In genomic region chr10:130771491-130771890, GRCh38 we compare ENCODE assay signal across 23 cellular contexts.
"Had no signal": no experiment of that assay in that cellular context is flagged by ENCODE, and none has a peak within 500 bp of the region (broad histone marks: within the 10 kb centered on the region; RNA-seq: fewer than 3 reads in every experiment).

No MANE protein-coding gene starts in this region.

- H3K36me3 ChIP-seq: cardiac muscle cell, esophagus squamous epithelium, neutrophil, pancreas, thyroid gland had no signal

- H3K4me1 Mint-ChIP-seq: activated CD4-positive, alpha-beta memory T cell treated with anti-CD3 and anti-CD28 coated beads, Interleukin-2, amount 10 ng/mL, durations not matched to agents 7 days and 5 days; activated CD4-positive, alpha-beta T cell treated with anti-CD3 and anti-CD28 coated beads for 36 hours; activated CD8-positive, alpha-beta memory T cell treated with anti-CD3 and anti-CD28 coated beads, Interleukin-2, amount 10 ng/mL, durations not matched to agents 7 days and 5 days; activated naive CD8-positive, alpha-beta T cell treated with anti-CD3 and anti-CD28 coated beads for 36 hours; activated T-helper 17 cell treated with anti-CD3 and anti-CD28 coated beads, Interleukin-2, amount 50 U/mL, for 72 hours; naive thymus-derived CD8-positive, alpha-beta T cell; WTC11 had no signal

- H3K27ac ChIP-seq: cardiac muscle cell, esophagus squamous epithelium, neutrophil, pancreas, thyroid gland had no signal

- H3K27me3 Mint-ChIP-seq: activated CD4-positive, alpha-beta memory T cell treated with anti-CD3 and anti-CD28 coated beads, Interleukin-2, amount 10 ng/mL, durations not matched to agents 7 days and 5 days; activated CD8-positive, alpha-beta memory T cell treated with anti-CD3 and anti-CD28 coated beads, Interleukin-2, amount 10 ng/mL, durations not matched to agents 7 days and 5 days had no signal

- H3K27ac Mint-ChIP-seq: activated CD4-positive, alpha-beta memory T cell treated with anti-CD3 and anti-CD28 coated beads, Interleukin-2, amount 10 ng/mL, durations not matched to agents 7 days and 5 days; activated CD4-positive, alpha-beta T cell treated with anti-CD3 and anti-CD28 coated beads for 36 hours; activated CD8-positive, alpha-beta memory T cell treated with anti-CD3 and anti-CD28 coated beads, Interleukin-2, amount 10 ng/mL, durations not matched to agents 7 days and 5 days; activated naive CD8-positive, alpha-beta T cell treated with anti-CD3 and anti-CD28 coated beads for 36 hours; activated T-helper 17 cell treated with anti-CD3 and anti-CD28 coated beads, Interleukin-2, amount 50 U/mL, for 72 hours; effector memory CD8-positive, alpha-beta T cell; naive thymus-derived CD8-positive, alpha-beta T cell; WTC11 had no signal

- H3K4me1 ChIP-seq: esophagus squamous epithelium, pancreas, thyroid gland had no signal

- H3K9me3 ChIP-seq: neutrophil, pancreas, thyroid gland had no signal

- H3K9me3 Mint-ChIP-seq: effector memory CD8-positive, alpha-beta T cell had no signal

- ATAC-seq: activated CD4-positive, alpha-beta T cell treated with anti-CD3 and anti-CD28 coated beads for 36 hours; activated CD8-positive, alpha-beta memory T cell treated with anti-CD3 and anti-CD28 coated beads, Interleukin-2, amount 10 ng/mL, durations not matched to agents 7 days and 5 days; activated T-helper 17 cell treated with anti-CD3 and anti-CD28 coated beads, Interleukin-2, amount 50 U/mL, for 72 hours; effector memory CD8-positive, alpha-beta T cell; left cardiac atrium; naive thymus-derived CD8-positive, alpha-beta T cell; pancreas; WTC11 had no signal

- H3K4me3 ChIP-seq: cardiac muscle cell, esophagus squamous epithelium, pancreas, thyroid gland had no signal

- H3K4me3 Mint-ChIP-seq: activated CD4-positive, alpha-beta memory T cell treated with anti-CD3 and anti-CD28 coated beads, Interleukin-2, amount 10 ng/mL, durations not matched to agents 7 days and 5 days; activated CD4-positive, alpha-beta T cell treated with anti-CD3 and anti-CD28 coated beads for 36 hours; activated CD8-positive, alpha-beta memory T cell treated with anti-CD3 and anti-CD28 coated beads, Interleukin-2, amount 10 ng/mL, durations not matched to agents 7 days and 5 days; activated naive CD8-positive, alpha-beta T cell treated with anti-CD3 and anti-CD28 coated beads for 36 hours; activated T-helper 17 cell treated with anti-CD3 and anti-CD28 coated beads, Interleukin-2, amount 50 U/mL, for 72 hours; effector memory CD8-positive, alpha-beta T cell; naive thymus-derived CD8-positive, alpha-beta T cell; WTC11 had no signal

- H3K27me3 ChIP-seq: cardiac muscle cell, thyroid gland had no signal

- H3K36me3 Mint-ChIP-seq: activated CD8-positive, alpha-beta memory T cell treated with anti-CD3 and anti-CD28 coated beads, Interleukin-2, amount 10 ng/mL, durations not matched to agents 7 days and 5 days; activated naive CD8-positive, alpha-beta T cell treated with anti-CD3 and anti-CD28 coated beads for 36 hours; naive thymus-derived CD8-positive, alpha-beta T cell had no signal

- DNase-seq: activated CD4-positive, alpha-beta memory T cell treated with anti-CD3 and anti-CD28 coated beads, Interleukin-2, amount 10 ng/mL, durations not matched to agents 7 days and 5 days; activated CD4-positive, alpha-beta T cell treated with anti-CD3 and anti-CD28 coated beads for 36 hours; activated CD8-positive, alpha-beta memory T cell treated with anti-CD3 and anti-CD28 coated beads, Interleukin-2, amount 10 ng/mL, durations not matched to agents 7 days and 5 days; activated naive CD4-positive, alpha-beta T cell; activated naive CD8-positive, alpha-beta T cell treated with anti-CD3 and anti-CD28 coated beads for 36 hours; activated T-cell treated with anti-CD3 and anti-CD28 coated beads, Interleukin-2, amount 50 U/mL, for 1 hour; amniotic stem cell; dermis blood vessel endothelial cell; effector memory CD8-positive, alpha-beta T cell; esophagus squamous epithelium; left cardiac atrium; mesendoderm; naive thymus-derived CD8-positive, alpha-beta T cell; stimulated activated CD4-positive, alpha-beta T cell treated with anti-CD3 and anti-CD28 coated beads, Interleukin-12 subunit alpha, Interleukin-12 subunit beta, amount 100 ng/mL, for 4 hours; stimulated activated CD4-positive, alpha-beta T cell treated with anti-CD3 and anti-CD28 coated beads, Interleukin-1b, Interleukin-23, amount 100 ng/mL, for 48 hours; stimulated activated CD8-positive, alpha-beta memory T cell treated with anti-CD3 and anti-CD28 coated beads, Interleukin-4, amount 100 ng/mL, for 48 hours; stimulated activated naive CD4-positive, alpha-beta T cell; thyroid gland had no signal
